13 cellular contexts compared by ENCODE assay signal in genomic region chr15:76432604-76433003, GRCh38.
"Had no signal": no experiment of that assay in that cellular context is flagged by ENCODE, and none has a peak within 500 bp of the region (broad histone marks: within the 10 kb centered on the region; RNA-seq: fewer than 3 reads in every experiment).

No MANE protein-coding gene starts in this region.

- DNase-seq: effector memory CD8-positive, alpha-beta T cell; esophagus squamous epithelium; immature natural killer cell; left ventricle myocardium superior; midbrain; naive B cell; right cardiac atrium; stimulated activated CD4-positive, alpha-beta T cell treated with anti-CD3 and anti-CD28 coated beads, Interleukin-1b, Interleukin-23, amount 100 ng/mL, for 48 hours; stimulated activated CD4-positive, alpha-beta T cell treated with anti-CD3 and anti-CD28 coated beads, Interleukin-4, amount 100 ng/mL, for 24 hours; tibial artery had no signal

- ATAC-seq: effector memory CD8-positive, alpha-beta T cell; gastroesophageal sphincter; right cardiac atrium; stimulated activated memory B cell treated with anti-CD40 and anti-IgM and Interleukin-4, amounts not matched to agents 10 μg/mL and 1 μg/mL and 100 μg/mL, for 72 hours had no signal

- H3K4me2 ChIP-seq: smooth muscle cell had no signal

- H3K9me3 ChIP-seq: esophagus squamous epithelium, gastroesophageal sphincter, tibial artery had no signal

- H3K27ac ChIP-seq: esophagus squamous epithelium, gastroesophageal sphincter, tibial artery had no signal

- H3K4me3 ChIP-seq: esophagus squamous epithelium, gastroesophageal sphincter, smooth muscle cell, tibial artery had no signal

- H3K4me1 ChIP-seq: esophagus squamous epithelium, gastroesophageal sphincter had no signal

- H3K27me3 ChIP-seq: esophagus squamous epithelium, gastroesophageal sphincter, tibial artery had no signal
